ENCODE assay signal across 19 cellular contexts in the genomic region with DNA sequence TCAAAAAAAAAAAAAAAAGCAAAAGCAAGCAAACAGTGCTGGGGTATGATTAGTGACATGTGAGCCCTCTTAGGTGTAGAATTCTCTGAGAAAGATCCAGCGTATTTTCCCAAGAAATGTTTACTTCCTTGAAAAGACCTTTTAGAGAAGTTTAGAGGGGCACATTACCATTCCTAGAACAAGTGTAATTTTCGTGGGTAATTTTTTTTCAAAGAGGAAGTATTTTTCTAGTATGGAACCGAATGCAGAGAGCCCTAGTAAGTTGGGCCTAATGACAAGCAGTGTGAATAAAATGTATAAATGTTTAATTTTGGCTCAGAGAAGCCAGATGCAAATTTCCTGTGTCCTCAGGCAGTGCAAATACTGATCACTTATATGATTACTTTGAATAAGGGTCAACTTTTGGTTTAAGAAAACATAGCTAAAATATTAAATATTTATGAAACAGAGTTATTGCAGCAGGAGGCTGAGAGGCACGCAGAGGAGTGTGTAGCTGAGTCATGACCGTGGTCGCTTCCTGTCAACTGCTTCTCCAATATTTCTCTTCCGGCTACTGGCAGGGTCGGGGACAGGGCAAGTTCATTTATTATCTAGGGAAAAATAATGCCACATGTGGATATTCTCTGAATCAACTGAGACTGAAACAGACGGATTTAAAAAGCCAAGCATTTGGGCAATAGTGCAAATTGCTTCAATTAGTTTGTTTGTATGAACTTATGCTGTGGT.
DNase-seq lines count a peak whose midpoint lies in the region; ATAC-seq, FAIRE-seq and TF ChIP-seq lines count a peak whose summit lies in the region.
"Had no signal": no experiment of that assay in that cellular context is flagged by ENCODE, and none has a peak within 500 bp of the region (broad histone marks: within the 10 kb centered on the region; RNA-seq: fewer than 3 reads in every experiment).

No MANE protein-coding gene starts in this region.

- ATAC-seq in left ventricle myocardium superior (no peak), upper lobe of right lung (peak; percentile 79), HG03432 (IDR thresholded peaks at IDR 0.05; ENCODE audit: unreplicated experiment) (no peak)
- ATAC-seq: A549; activated naive CD8-positive, alpha-beta T cell treated with anti-CD3 and anti-CD28 coated beads, Interleukin-2, amount 50 U/mL, for 24 hours; activated T-cell treated with anti-CD3 and anti-CD28 coated beads, Interleukin-2, amount 50 U/mL, for 72 hours; psoas muscle; Right ventricle myocardium inferior had no signal

- H3K9me3 Mint-ChIP-seq in endothelial cell (ENCODE audit: unreplicated experiment) = peaks cover 38% of the 10 kb centered on the region
- H3K9me3 Mint-ChIP-seq: activated CD4-positive, alpha-beta memory T cell treated with anti-CD3 and anti-CD28 coated beads for 36 hours; activated naive CD8-positive, alpha-beta T cell treated with anti-CD3 and anti-CD28 coated beads, Interleukin-2, amount 50 U/mL, for 24 hours; immature natural killer cell had no signal

- H3K9me3 ChIP-seq in right atrium auricular region (peaks cover 0 to 4% of the 10 kb centered on the region in 2 donors), upper lobe of right lung (no peaks in the 10 kb centered on the region)
- H3K9me3 ChIP-seq: A549, psoas muscle had no signal

- H3K36me3 ChIP-seq in right atrium auricular region (no peaks in the 10 kb centered on the region), upper lobe of right lung (no peaks in the 10 kb centered on the region)
- H3K36me3 ChIP-seq: suprapubic skin had no signal

- H3K27ac ChIP-seq in right atrium auricular region = no peak overlapping the region
- H3K27ac ChIP-seq in upper lobe of right lung = no peak overlapping the region
- H3K27ac ChIP-seq: A549, psoas muscle, suprapubic skin had no signal

- H3K27me3 Mint-ChIP-seq in endothelial cell (ENCODE audit: unreplicated experiment) = peaks cover 2% of the 10 kb centered on the region

- H3K4me1 ChIP-seq in right atrium auricular region = no peaks in the 10 kb centered on the region
- no peaks in the 10 kb centered on the region for H3K4me1 ChIP-seq in upper lobe of right lung
- H3K4me1 ChIP-seq: A549, psoas muscle, suprapubic skin had no signal

- intact Hi-C loops in left ventricle myocardium superior (cut with micrococcal nuclease) (no loop called here), upper lobe of right lung (cut with DNase I) (no loop called here)

- TF ChIP-seq CTCF in right atrium auricular region (IDR thresholded peaks at IDR 0.05) = no peak
- TF ChIP-seq CTCF in endothelial cell (IDR thresholded peaks at IDR 0.05; ENCODE audit: unreplicated experiment) = no peak
- TF ChIP-seq CTCF in upper lobe of right lung (IDR thresholded peaks at IDR 0.05) = no peak

- H3K4me3 ChIP-seq in right atrium auricular region (no peak overlapping the region), upper lobe of right lung (no peak overlapping the region)
- H3K4me3 ChIP-seq: A549, psoas muscle, suprapubic skin had no signal

- no peak overlapping the region for H3K27ac Mint-ChIP-seq in endothelial cell (ENCODE audit: unreplicated experiment)
- H3K27ac Mint-ChIP-seq: activated CD4-positive, alpha-beta memory T cell treated with anti-CD3 and anti-CD28 coated beads for 36 hours; activated naive CD8-positive, alpha-beta T cell treated with anti-CD3 and anti-CD28 coated beads, Interleukin-2, amount 50 U/mL, for 24 hours; activated T-cell treated with anti-CD3 and anti-CD28 coated beads, Interleukin-2, amount 50 U/mL, for 72 hours; immature natural killer cell had no signal

- DNase-seq in right atrium auricular region (ENCODE audit: low spot score) (peak; percentile 57), left ventricle myocardium superior (no peak), RKO (ENCODE audit: low spot score) (peak; percentile 7), endothelial cell (ENCODE audit: low spot score) (no peak), upper lobe of right lung (no peak), RCC 7860 (ENCODE audit: low spot score) (no peak)
- no peak for DNase-seq in stimulated activated naive CD4-positive, alpha-beta T cell (lab: John Stamatoyannopoulos, UW)
- DNase-seq: activated CD4-positive, alpha-beta memory T cell treated with anti-CD3 and anti-CD28 coated beads for 36 hours; activated naive CD8-positive, alpha-beta T cell treated with anti-CD3 and anti-CD28 coated beads, Interleukin-2, amount 50 U/mL, for 24 hours; activated T-cell treated with anti-CD3 and anti-CD28 coated beads, Interleukin-2, amount 50 U/mL, for 72 hours; cerebellar nuclear complex; immature natural killer cell; NCI-H2029 treated with DMSO at 0.1 percent for 48 hours; psoas muscle; T-helper 9 cell had no signal

- H3K4me3 Mint-ChIP-seq in endothelial cell (ENCODE audit: unreplicated experiment) = peak overlapping the region; percentile 12
- H3K4me3 Mint-ChIP-seq: activated CD4-positive, alpha-beta memory T cell treated with anti-CD3 and anti-CD28 coated beads for 36 hours; activated naive CD8-positive, alpha-beta T cell treated with anti-CD3 and anti-CD28 coated beads, Interleukin-2, amount 50 U/mL, for 24 hours; activated T-cell treated with anti-CD3 and anti-CD28 coated beads, Interleukin-2, amount 50 U/mL, for 72 hours; immature natural killer cell had no signal

- H3K4me1 Mint-ChIP-seq in endothelial cell (ENCODE audit: unreplicated experiment) = no peaks in the 10 kb centered on the region
- H3K4me1 Mint-ChIP-seq: activated naive CD8-positive, alpha-beta T cell treated with anti-CD3 and anti-CD28 coated beads, Interleukin-2, amount 50 U/mL, for 24 hours; immature natural killer cell had no signal

- no peak for FAIRE-seq in RCC 7860 (lab: Jason Lieb, UNC)
- FAIRE-seq: A549 had no signal

- H3K27me3 ChIP-seq in right atrium auricular region (no peaks in the 10 kb centered on the region), upper lobe of right lung (peaks cover 4% of the 10 kb centered on the region)

- peaks cover 15% of the 10 kb centered on the region for H3K36me3 Mint-ChIP-seq in endothelial cell (ENCODE audit: low read depth, unreplicated experiment)
- H3K36me3 Mint-ChIP-seq: activated CD4-positive, alpha-beta memory T cell treated with anti-CD3 and anti-CD28 coated beads for 36 hours; immature natural killer cell had no signal

Comparison
In these comparisons a context has a peak if more than half of its experiments do, and no peak if none do; other contexts are left out.
1. DNase-seq: peak in right atrium auricular region (single experiment) and RKO (single experiment); none in left ventricle myocardium superior (single experiment), endothelial cell (single experiment), upper lobe of right lung (single experiment), stimulated activated naive CD4-positive, alpha-beta T cell (0 of 6) and RCC 7860 (single experiment).